12 cellular contexts compared by ENCODE assay signal in genomic region chr14:97106166-97106565, GRCh38.
DNase-seq lines count a peak whose midpoint lies in the region; ATAC-seq and TF ChIP-seq lines count a peak whose summit lies in the region.
"Had no signal": no experiment of that assay in that cellular context is flagged by ENCODE, and none has a peak within 500 bp of the region (broad histone marks: within the 10 kb centered on the region; RNA-seq: fewer than 3 reads in every experiment).

No MANE protein-coding gene starts in this region.

- H3K4me3 Mint-ChIP-seq in nephron progenitor cell, result peak overlapping the region; percentile 29
- H3K4me3 Mint-ChIP-seq: activated T-helper 1 cell treated with anti-CD3 and anti-CD28 coated beads, Interleukin-12 subunit alpha, Interleukin-12 subunit beta, Interleukin-2, Interleukin-4 antibody, amounts not matched to agents 30 ng/mL and 10 ng/mL and 1 ng/mL, durations not matched to agents 14 hours and 24 hours and 36 hours had no signal

- peaks cover 15% of the 10 kb centered on the region for H3K27me3 Mint-ChIP-seq in nephron progenitor cell (ENCODE audit: low read depth, poor library complexity)

- H3K4me1 Mint-ChIP-seq in nephron progenitor cell, result peaks cover 22% of the 10 kb centered on the region

- no peak overlapping the region for H3K27ac Mint-ChIP-seq in nephron progenitor cell
- H3K27ac Mint-ChIP-seq: activated T-helper 1 cell treated with anti-CD3 and anti-CD28 coated beads, Interleukin-12 subunit alpha, Interleukin-12 subunit beta, Interleukin-2, Interleukin-4 antibody, amounts not matched to agents 30 ng/mL and 10 ng/mL and 1 ng/mL, durations not matched to agents 14 hours and 24 hours and 36 hours had no signal

- ATAC-seq in GM21423 (IDR thresholded peaks at IDR 0.05; ENCODE audit: unreplicated experiment) (peak; percentile 55), HG03575 (IDR thresholded peaks at IDR 0.05; ENCODE audit: extremely low read depth, insufficient number of reproducible peaks, low FRiP score, unreplicated experiment) (peak; percentile 71), GM21529 (IDR thresholded peaks at IDR 0.05; ENCODE audit: unreplicated experiment) (no peak)
- ATAC-seq: A549 had no signal

- no peak for TF ChIP-seq CTCF in nephron progenitor cell (IDR thresholded peaks at IDR 0.05)

- DNase-seq in NCI-H2171 treated with DMSO at 0.1 percent for 48 hours (lab: John Stamatoyannopoulos, UW) (peak; percentile 17), NCI-H2171 (lab: John Stamatoyannopoulos, UW) (no peak), nephron progenitor cell (no peak), superior temporal gyrus (ENCODE audit: extremely low spot score) (no peak)
- DNase-seq in activated T-cell treated with anti-CD3 and anti-CD28 coated beads, Interleukin-2, amount 50 U/mL, for 48 hours, result no peak
- DNase-seq: Karpas-422, SHP77 treated with DMSO at 0.1 percent for 48 hours had no signal

- H3K36me3 Mint-ChIP-seq in nephron progenitor cell (ENCODE audit: low read depth), result no peaks in the 10 kb centered on the region

- peaks cover 26% of the 10 kb centered on the region for H3K9me3 Mint-ChIP-seq in nephron progenitor cell
